ENCODE assay signal across 17 cellular contexts in the genomic region with DNA sequence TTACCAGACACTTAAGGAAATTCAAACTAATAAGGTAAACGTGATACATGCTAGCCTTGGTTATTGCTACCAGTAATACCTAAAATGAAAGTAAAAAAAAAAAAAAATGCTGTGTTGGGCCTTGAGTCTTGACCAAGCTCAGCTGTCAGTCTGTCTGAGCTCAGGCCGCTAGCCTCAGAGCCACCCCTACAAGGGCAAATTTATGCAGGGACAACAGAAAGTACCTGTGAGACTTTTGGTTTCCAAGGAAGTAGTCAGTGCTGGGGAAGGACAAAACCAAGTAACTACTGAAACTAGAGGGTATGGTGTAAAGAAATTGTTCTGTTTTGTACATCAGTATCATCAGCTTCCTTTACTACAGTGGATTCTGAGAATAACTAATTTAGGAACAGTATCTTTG.
DNase-seq lines count a peak whose midpoint lies in the region; ATAC-seq and TF ChIP-seq lines count a peak whose summit lies in the region.
"Had no signal": no experiment of that assay in that cellular context is flagged by ENCODE, and none has a peak within 500 bp of the region (broad histone marks: within the 10 kb centered on the region; RNA-seq: fewer than 3 reads in every experiment).

No MANE protein-coding gene starts in this region.

- H3K4me1 Mint-ChIP-seq in activated CD8-positive, alpha-beta T cell treated with anti-CD3 and anti-CD28 coated beads for 36 hours (ENCODE audit: low read depth), result no peaks in the 10 kb centered on the region
- H3K4me1 Mint-ChIP-seq: CD8-positive, alpha-beta memory T cell had no signal

- no peak overlapping the region for H3K27ac Mint-ChIP-seq in activated CD8-positive, alpha-beta T cell treated with anti-CD3 and anti-CD28 coated beads for 36 hours
- H3K27ac Mint-ChIP-seq: CD8-positive, alpha-beta memory T cell had no signal

- ATAC-seq in GM18498 (IDR thresholded peaks at IDR 0.05; ENCODE audit: unreplicated experiment) (peak; percentile 95), GM19463 (IDR thresholded peaks at IDR 0.05; ENCODE audit: unreplicated experiment) (peak; percentile 92), HG02970 (IDR thresholded peaks at IDR 0.05; ENCODE audit: low FRiP score, unreplicated experiment) (peak; percentile 58), HG03521 (IDR thresholded peaks at IDR 0.05; ENCODE audit: unreplicated experiment) (peak; percentile 87)
- no peak for ATAC-seq in activated CD8-positive, alpha-beta T cell treated with anti-CD3 and anti-CD28 coated beads for 36 hours
- ATAC-seq: A549 had no signal

- POLR2A ChIA-PET in activated CD8-positive, alpha-beta T cell treated with anti-CD3 and anti-CD28 coated beads for 36 hours (lab: Charles Lee), result no interaction called here

- no peak overlapping the region for H3K4me3 Mint-ChIP-seq in activated CD8-positive, alpha-beta T cell treated with anti-CD3 and anti-CD28 coated beads for 36 hours
- H3K4me3 Mint-ChIP-seq: CD8-positive, alpha-beta memory T cell had no signal

- intact Hi-C loops in activated CD8-positive, alpha-beta T cell treated with anti-CD3 and anti-CD28 coated beads for 36 hours (cut with micrococcal nuclease), result no loop called here

- H3K36me3 Mint-ChIP-seq in activated CD8-positive, alpha-beta T cell treated with anti-CD3 and anti-CD28 coated beads for 36 hours (ENCODE audit: low read depth), result no peaks in the 10 kb centered on the region
- H3K36me3 Mint-ChIP-seq: CD8-positive, alpha-beta memory T cell had no signal

- CTCF ChIA-PET in activated CD8-positive, alpha-beta T cell treated with anti-CD3 and anti-CD28 coated beads for 36 hours (lab: Charles Lee), result no interaction called here

- no peak for TF ChIP-seq CTCF in activated CD8-positive, alpha-beta T cell treated with anti-CD3 and anti-CD28 coated beads for 36 hours (IDR thresholded peaks at IDR 0.05)

- no peak for DNase-seq in NCI-H1694 (lab: John Stamatoyannopoulos, UW)
- no peak for DNase-seq in activated CD8-positive, alpha-beta T cell treated with anti-CD3 and anti-CD28 coated beads for 36 hours
- DNase-seq in NCI-H1092 (lab: John Stamatoyannopoulos, UW), result no peak
- DNase-seq in RKO (ENCODE audit: low spot score), result no peak
- DNase-seq: activated CD4-positive, CD25-positive, alpha-beta regulatory T cell treated with anti-CD3 and anti-CD28 coated beads, Interleukin-2, amount 50 U/mL, for 72 hours; adrenal gland; CD8-positive, alpha-beta memory T cell; EL; head of caudate nucleus; Kasumi-1; NCI-H510A; spleen had no signal

- peaks cover 9% of the 10 kb centered on the region for H3K9me3 Mint-ChIP-seq in activated CD8-positive, alpha-beta T cell treated with anti-CD3 and anti-CD28 coated beads for 36 hours

- H3K27me3 Mint-ChIP-seq in activated CD8-positive, alpha-beta T cell treated with anti-CD3 and anti-CD28 coated beads for 36 hours, result no peaks in the 10 kb centered on the region
- H3K27me3 Mint-ChIP-seq: CD8-positive, alpha-beta memory T cell had no signal
